Comparison of ENCODE assay signal across 8 cellular contexts in the genomic region with DNA sequence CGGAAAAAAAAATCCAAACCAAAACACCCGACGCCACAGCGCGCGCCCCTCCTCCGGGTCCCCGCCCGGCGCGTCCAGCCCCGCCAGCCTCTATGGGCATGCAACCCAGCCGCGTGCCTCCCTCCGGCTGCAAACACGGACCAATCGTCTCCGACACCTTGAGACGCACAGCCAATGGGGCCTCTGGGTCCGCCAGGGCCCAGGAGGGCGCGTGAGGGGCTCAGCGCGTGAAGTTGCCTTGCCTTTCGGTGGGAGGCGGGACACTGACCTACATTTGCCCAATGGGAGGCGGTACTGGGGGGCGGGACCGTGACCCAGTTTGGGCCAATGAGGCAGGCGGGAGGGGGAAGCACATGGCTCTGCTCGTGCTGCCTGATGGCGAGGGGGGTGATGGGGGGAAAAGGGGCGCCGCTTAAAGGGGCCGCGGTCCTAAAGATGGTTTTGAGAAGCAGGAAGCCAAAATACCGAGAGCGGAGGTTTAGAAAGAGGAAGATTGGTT. TPM values are rescaled to one million over a fixed set of nuclear protein-coding genes. Genes with fewer than 3 reads are reported as not detected.
A peak's percentile ranks its signal among the peaks of the same experiment; 100 is the strongest.
DNase-seq lines count a peak whose midpoint lies in the region; ATAC-seq lines count a peak whose summit lies in the region.

No MANE protein-coding gene starts in this region.

- peak; percentile 69 for ATAC-seq in GM21390 (IDR thresholded peaks at IDR 0.05; ENCODE audit: unreplicated experiment)
- ATAC-seq in activated CD8-positive, alpha-beta memory T cell treated with anti-CD3 and anti-CD28 coated beads, Interleukin-2, amount 10 ng/mL, durations not matched to agents 7 days and 5 days = peak; percentile 84
- peak; percentile 74 for ATAC-seq in effector memory CD8-positive, alpha-beta T cell (replicated peaks)

- CTCF ChIA-PET in activated CD8-positive, alpha-beta memory T cell treated with anti-CD3 and anti-CD28 coated beads, Interleukin-2, amount 10 ng/mL, durations not matched to agents 7 days and 5 days (lab: Charles Lee) = interaction anchor here (1.5 kb wide), 1 partner anchor 9 kb away, joined by 5 read pairs; a partner anchor contains a TSS

- peak overlapping the region; percentile 59 for H3K4me2 ChIP-seq in mesendoderm (ENCODE audit: low read length)

- H3K27me3 ChIP-seq in mesendoderm (ENCODE audit: insufficient read depth, low read length, poor library complexity) = peaks cover 9% of the 10 kb centered on the region

- H3K9ac ChIP-seq in mesendoderm (ENCODE audit: low read length) = peak overlapping the region; percentile 31

- peak overlapping the region; percentile 98 for H3K4me3 Mint-ChIP-seq in activated CD8-positive, alpha-beta memory T cell treated with anti-CD3 and anti-CD28 coated beads, Interleukin-2, amount 10 ng/mL, durations not matched to agents 7 days and 5 days
- H3K4me3 Mint-ChIP-seq in effector memory CD8-positive, alpha-beta T cell = peak overlapping the region; percentile 90 to 98

- no peak overlapping the region for H3K18ac ChIP-seq in mesendoderm (ENCODE audit: low read length)

- H3K27me3 Mint-ChIP-seq in activated CD8-positive, alpha-beta memory T cell treated with anti-CD3 and anti-CD28 coated beads, Interleukin-2, amount 10 ng/mL, durations not matched to agents 7 days and 5 days = peaks cover 5% of the 10 kb centered on the region
- H3K27me3 Mint-ChIP-seq in effector memory CD8-positive, alpha-beta T cell = no peaks in the 10 kb centered on the region

- H3K27ac ChIP-seq in mesendoderm (ENCODE audit: low read depth, low read length) = no peak overlapping the region

- no CpG with 5 or more reads among the region's 38 CpGs for WGBS in mesendoderm (ENCODE audit: extremely low coverage, insufficient coverage, low lambda C conversion rate)

- no peak overlapping the region for H2BK120ac ChIP-seq in mesendoderm (ENCODE audit: low read depth, low read length)

- no peaks in the 10 kb centered on the region for H3K9me3 Mint-ChIP-seq in activated CD8-positive, alpha-beta memory T cell treated with anti-CD3 and anti-CD28 coated beads, Interleukin-2, amount 10 ng/mL, durations not matched to agents 7 days and 5 days (ENCODE audit: low read depth)
- H3K9me3 Mint-ChIP-seq in effector memory CD8-positive, alpha-beta T cell = peaks cover 0 to 2% of the 10 kb centered on the region in 2 donors

- H4K5ac ChIP-seq in mesendoderm (ENCODE audit: low read length) = no peak overlapping the region

- peaks cover 3% of the 10 kb centered on the region for H3K36me3 Mint-ChIP-seq in activated CD8-positive, alpha-beta memory T cell treated with anti-CD3 and anti-CD28 coated beads, Interleukin-2, amount 10 ng/mL, durations not matched to agents 7 days and 5 days
- peaks cover 35% of the 10 kb centered on the region for H3K36me3 Mint-ChIP-seq in effector memory CD8-positive, alpha-beta T cell (ENCODE audit: insufficient read depth)

- H2AK5ac ChIP-seq in mesendoderm (ENCODE audit: low read length) = no peak overlapping the region

- H2BK15ac ChIP-seq in mesendoderm (replicated peaks; ENCODE audit: low read depth) = no peak overlapping the region

- no peaks in the 10 kb centered on the region for H3K79me2 ChIP-seq in mesendoderm (ENCODE audit: control insufficient read depth, insufficient read depth, low read length)

- peak overlapping the region; percentile 66 for H3K56ac ChIP-seq in mesendoderm (ENCODE audit: low read length)

- no peak overlapping the region for H4K8ac ChIP-seq in mesendoderm (ENCODE audit: low read depth, low read length)

- DNase-seq in COLO829 (ENCODE audit: low spot score) (peak; percentile 98), HUDEP-2 (lab: John Stamatoyannopoulos, UW; ENCODE audit: unreplicated experiment in 76 of 76) (peak in 75 of 76 experiments; percentile 95 to 100 (median 100)), NOMO-1 treated with DMSO at 0.1 percent for 48 hours (lab: John Stamatoyannopoulos, UW; ENCODE audit: unreplicated experiment) (peak; percentile 100), mesendoderm (peak; percentile 98)
- peak; percentile 100 for DNase-seq in activated CD8-positive, alpha-beta memory T cell treated with anti-CD3 and anti-CD28 coated beads, Interleukin-2, amount 10 ng/mL, durations not matched to agents 7 days and 5 days
- peak; percentile 99 to 100 (median 99) for DNase-seq in effector memory CD8-positive, alpha-beta T cell
- peak; percentile 99 for DNase-seq in stimulated activated CD8-positive, alpha-beta memory T cell treated with anti-CD3 and anti-CD28 coated beads, Interleukin-12 subunit alpha, Interleukin-12 subunit beta, amount 100 ng/mL, for 4 hours (ENCODE audit: low read depth)

- no peak overlapping the region for H3K4me3 ChIP-seq in mesendoderm (ENCODE audit: low read length)

- peaks cover 49% of the 10 kb centered on the region for H3K4me1 Mint-ChIP-seq in activated CD8-positive, alpha-beta memory T cell treated with anti-CD3 and anti-CD28 coated beads, Interleukin-2, amount 10 ng/mL, durations not matched to agents 7 days and 5 days
- H3K4me1 Mint-ChIP-seq in effector memory CD8-positive, alpha-beta T cell (ENCODE audit: low read depth in 2 of 2) = peaks cover 34 to 41% of the 10 kb centered on the region in 2 donors

- no peak overlapping the region for H3K23ac ChIP-seq in mesendoderm (ENCODE audit: low read length)

- H3K27ac Mint-ChIP-seq in activated CD8-positive, alpha-beta memory T cell treated with anti-CD3 and anti-CD28 coated beads, Interleukin-2, amount 10 ng/mL, durations not matched to agents 7 days and 5 days = peak overlapping the region; percentile 98
- peak overlapping the region; percentile 96 to 98 for H3K27ac Mint-ChIP-seq in effector memory CD8-positive, alpha-beta T cell

- H3K36me3 ChIP-seq in mesendoderm (ENCODE audit: control insufficient read depth, insufficient read depth, low read length) = no peaks in the 10 kb centered on the region

- H3K4me1 ChIP-seq in mesendoderm (ENCODE audit: control insufficient read depth, low read depth, low read length) = peaks cover 10% of the 10 kb centered on the region

- H3K79me1 ChIP-seq in mesendoderm (ENCODE audit: low read length) = no peaks in the 10 kb centered on the region

- no peak overlapping the region for H2BK5ac ChIP-seq in mesendoderm (ENCODE audit: low read length)

- H3K4ac ChIP-seq in mesendoderm (ENCODE audit: low read depth, low read length) = no peak overlapping the region

RNA-seq across cellular contexts. Expression of a gene that starts 0.3 kb away (rescaled TPM):
- 10 to 100 TPM; 11.3 to 18.0 TPM for total RNA-seq in activated CD8-positive, alpha-beta memory T cell treated with anti-CD3 and anti-CD28 coated beads, Interleukin-2, amount 10 ng/mL, durations not matched to agents 7 days and 5 days
- polyA plus RNA-seq in mesendoderm (2013, experiment 1 of 2) = 2.0 TPM
- polyA plus RNA-seq in mesendoderm (2013, experiment 2 of 2) = 1.9 TPM

RNA-seq across cellular contexts. Expression of a gene that starts 8.5 kb away (rescaled TPM):
- 1 to 10 TPM; 6.0 to 7.2 TPM for total RNA-seq in activated CD8-positive, alpha-beta memory T cell treated with anti-CD3 and anti-CD28 coated beads, Interleukin-2, amount 10 ng/mL, durations not matched to agents 7 days and 5 days
- polyA plus RNA-seq in mesendoderm (2013, experiment 1 of 2) = 29.3 TPM
- polyA plus RNA-seq in mesendoderm (2013, experiment 2 of 2) = 31.9 TPM

RNA-seq across cellular contexts. Expression of a gene that starts 18.2 kb away (rescaled TPM):
- 10 to 100 TPM; 37.3 to 43.4 TPM for total RNA-seq in activated CD8-positive, alpha-beta memory T cell treated with anti-CD3 and anti-CD28 coated beads, Interleukin-2, amount 10 ng/mL, durations not matched to agents 7 days and 5 days
- 19.4 TPM for polyA plus RNA-seq in mesendoderm (2013, experiment 1 of 2)
- 20.6 TPM for polyA plus RNA-seq in mesendoderm (2013, experiment 2 of 2)

RNA-seq across cellular contexts. Expression of a gene that starts 18.5 kb away (rescaled TPM):
- 1,000 to 10,000 TPM; 1,413 to 1,465 TPM for total RNA-seq in activated CD8-positive, alpha-beta memory T cell treated with anti-CD3 and anti-CD28 coated beads, Interleukin-2, amount 10 ng/mL, durations not matched to agents 7 days and 5 days
- 1,890 TPM for polyA plus RNA-seq in mesendoderm (2013, experiment 1 of 2)
- polyA plus RNA-seq in mesendoderm (2013, experiment 2 of 2) = 1,896 TPM

RNA-seq across cellular contexts. Expression of a gene that starts 22.6 kb away (rescaled TPM):
- 1 to 10 TPM; 2.8 to 4.1 TPM for total RNA-seq in activated CD8-positive, alpha-beta memory T cell treated with anti-CD3 and anti-CD28 coated beads, Interleukin-2, amount 10 ng/mL, durations not matched to agents 7 days and 5 days
- polyA plus RNA-seq in mesendoderm (2013, experiment 1 of 2) = 1.4 TPM
- polyA plus RNA-seq in mesendoderm (2013, experiment 2 of 2) = 1.7 TPM
